Comparison of ENCODE assay signal across 8 cellular contexts in genomic region chr1:89994231-89994804, GRCh38.
DNase-seq lines count a peak whose midpoint lies in the region; ATAC-seq and TF ChIP-seq lines count a peak whose summit lies in the region.

No MANE protein-coding gene starts in this region.

- no peaks in the 10 kb centered on the region for H3K9me3 ChIP-seq in muscle layer of duodenum (ENCODE audit: control insufficient read depth in 1 of 2, low read length in 2 of 2)

- H3K36me3 ChIP-seq in ACC112 (ENCODE audit: insufficient read depth, low read length) (peaks cover 5% of the 10 kb centered on the region; the same call in 1 of the 2 replicates), muscle layer of duodenum (ENCODE audit: control insufficient read depth in 1 of 2, insufficient read depth in 2 of 2, low read length in 2 of 2) (peaks cover 0 to 4% of the 10 kb centered on the region in 2 donors)

- no peak for DNase-seq in LNCaP clone FGC (ENCODE audit: low read depth)
- no peak for DNase-seq in coronary artery (ENCODE audit: low spot score)
- DNase-seq in OCI-M1 (lab: John Stamatoyannopoulos, UW) = no peak
- no peak for DNase-seq in middle frontal gyrus (ENCODE audit: extremely low spot score, low spot score)
- no peak for DNase-seq in COR-L47 (lab: John Stamatoyannopoulos, UW)

- peak overlapping the region; percentile 70 for H2AFZ ChIP-seq in ACC112 (ENCODE audit: low read length, unreplicated experiment)

- H3K4me3 ChIP-seq in ACC112 (ENCODE audit: low read depth, low read length) (peak overlapping the region; percentile 83), LNCaP clone FGC (ENCODE audit: low read depth, low read length) (peak overlapping the region; percentile 87), coronary artery (peak overlapping the region; percentile 97), muscle layer of duodenum (ENCODE audit: low read depth in 1 of 2, low read length in 2 of 2) (peak overlapping the region; percentile 86 to 96)

- peaks cover 41% of the 10 kb centered on the region for H3K79me2 ChIP-seq in ACC112 (ENCODE audit: control insufficient read depth, insufficient read depth, low read length, unreplicated experiment)

- no peaks in the 10 kb centered on the region for H3K27me3 ChIP-seq in ACC112 (ENCODE audit: insufficient read depth, low read length)
- H3K27me3 ChIP-seq in muscle layer of duodenum (ENCODE audit: low read depth, low read length) = no peaks in the 10 kb centered on the region

- peaks cover 32% of the 10 kb centered on the region for H3K4me1 ChIP-seq in ACC112 (ENCODE audit: control insufficient read depth, insufficient read depth, low read length, unreplicated experiment)
- peaks cover 8 to 25% of the 10 kb centered on the region in 2 donors for H3K4me1 ChIP-seq in muscle layer of duodenum (ENCODE audit: control insufficient read depth in 1 of 2, insufficient read depth in 2 of 2, low read length in 2 of 2)

- ATAC-seq in GM21737 (IDR thresholded peaks at IDR 0.05; ENCODE audit: unreplicated experiment) = no peak

- TF ChIP-seq CTCF in LNCaP clone FGC (IDR thresholded peaks at IDR 0.05; ENCODE audit: control insufficient read depth, extremely low read depth, insufficient read depth) (no peak), coronary artery (IDR thresholded peaks at IDR 0.05) (no peak)

- peak overlapping the region; percentile 74 for H3K27ac ChIP-seq in ACC112 (ENCODE audit: low read depth, low read length)
- peak overlapping the region; percentile 92 to 96 for H3K27ac ChIP-seq in coronary artery
- H3K27ac ChIP-seq in muscle layer of duodenum (ENCODE audit: low read length) = no peak overlapping the region
